In the genomic region with DNA sequence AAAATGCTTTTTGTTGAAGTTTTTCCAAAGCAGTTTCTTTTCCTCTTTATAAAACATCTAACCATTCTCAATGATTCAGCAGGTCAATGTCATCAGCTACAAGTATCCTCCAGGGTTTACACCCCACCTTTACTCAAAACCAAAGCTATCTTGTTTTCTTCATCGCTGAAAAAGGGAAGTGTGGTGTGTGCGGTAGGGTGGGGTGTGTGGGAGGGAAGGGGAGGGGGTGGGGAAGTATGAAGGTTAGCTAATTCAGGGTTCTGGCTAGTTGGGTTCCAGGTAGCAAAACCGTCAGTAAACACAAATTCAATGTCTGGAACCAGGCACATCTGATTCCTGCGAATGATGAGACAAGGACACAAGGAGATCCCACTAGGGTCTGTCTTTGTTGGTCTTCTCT, we compare ENCODE assay signal across 10 cellular contexts.
DNase-seq lines count a peak whose midpoint lies in the region; ATAC-seq and TF ChIP-seq lines count a peak whose summit lies in the region.
"Had no signal": no experiment of that assay in that cellular context is flagged by ENCODE, and none has a peak within 500 bp of the region (broad histone marks: within the 10 kb centered on the region; RNA-seq: fewer than 3 reads in every experiment).

No MANE protein-coding gene starts in this region.

- no peak for TF ChIP-seq POLR2A in prostate gland (IDR thresholded peaks at IDR 0.05)
- no peak for TF ChIP-seq POLR2A in esophagus muscularis mucosa (IDR thresholded peaks at IDR 0.05; ENCODE audit: low read depth)

- ATAC-seq in activated T-helper 17 cell treated with anti-CD3 and anti-CD28 coated beads, Interleukin-2, amount 50 U/mL, for 72 hours (replicated peaks) = peak; percentile 11
- peak; percentile 39 for ATAC-seq in stimulated activated naive CD8-positive, alpha-beta T cell treated with anti-CD3 and anti-CD28 coated beads, Interleukin-15, amount 100 ng/mL, for 72 hours

- H3K27ac ChIP-seq in prostate gland (no peak overlapping the region), esophagus muscularis mucosa (replicated peaks in 1 of 4) (no peak overlapping the region)

- H3K36me3 ChIP-seq in prostate gland = no peaks in the 10 kb centered on the region
- no peaks in the 10 kb centered on the region for H3K36me3 ChIP-seq in esophagus muscularis mucosa

- peak overlapping the region; percentile 43 for H3K4me3 Mint-ChIP-seq in activated T-helper 17 cell treated with anti-CD3 and anti-CD28 coated beads, Interleukin-2, amount 50 U/mL, for 72 hours
- peak overlapping the region; percentile 58 to 60 for H3K4me3 Mint-ChIP-seq in stimulated activated naive CD8-positive, alpha-beta T cell treated with anti-CD3 and anti-CD28 coated beads, Interleukin-15, amount 100 ng/mL, for 72 hours

- H3K4me3 ChIP-seq in Jurkat, Clone E6-1 (ENCODE audit: low read length) = no peak overlapping the region
- H3K4me3 ChIP-seq in prostate gland (no peak overlapping the region), esophagus muscularis mucosa (no peak overlapping the region)

- no peak for TF ChIP-seq CTCF in prostate gland (IDR thresholded peaks at IDR 0.05)
- TF ChIP-seq CTCF in esophagus muscularis mucosa (IDR thresholded peaks at IDR 0.05) = no peak

- DNase-seq in activated T-cell treated with anti-CD3 and anti-CD28 coated beads for 48 hours (ENCODE audit: low read depth) = peak; percentile 29
- DNase-seq in activated T-cell treated with anti-CD3 and anti-CD28 coated beads, Interleukin-2, amount 50 U/mL, for 1 hour = no peak
- DNase-seq in Jurkat, Clone E6-1 (ENCODE audit: low read depth, low spot score) = peak; percentile 62
- peak; percentile 47 to 59 for DNase-seq in stimulated activated naive CD8-positive, alpha-beta T cell treated with anti-CD3 and anti-CD28 coated beads, Interleukin-15, amount 100 ng/mL, for 72 hours
- no peak for DNase-seq in prostate gland (ENCODE audit: low spot score)
- DNase-seq in esophagus muscularis mucosa (ENCODE audit: extremely low spot score) = no peak
- no peak for DNase-seq in GDM1 (lab: John Stamatoyannopoulos, UW)
- DNase-seq: ACHN, cerebellar nuclear complex had no signal

- H3K27me3 Mint-ChIP-seq in activated T-helper 17 cell treated with anti-CD3 and anti-CD28 coated beads, Interleukin-2, amount 50 U/mL, for 72 hours = no peaks in the 10 kb centered on the region
- no peaks in the 10 kb centered on the region for H3K27me3 Mint-ChIP-seq in stimulated activated naive CD8-positive, alpha-beta T cell treated with anti-CD3 and anti-CD28 coated beads, Interleukin-15, amount 100 ng/mL, for 72 hours

- 79% methylated on average over 4 of the region's 4 CpGs for WGBS in prostate gland
- WGBS in esophagus muscularis mucosa = 71% methylated on average over 4 of the region's 4 CpGs

- no peaks in the 10 kb centered on the region for H3K9me3 Mint-ChIP-seq in activated T-helper 17 cell treated with anti-CD3 and anti-CD28 coated beads, Interleukin-2, amount 50 U/mL, for 72 hours
- H3K9me3 Mint-ChIP-seq in stimulated activated naive CD8-positive, alpha-beta T cell treated with anti-CD3 and anti-CD28 coated beads, Interleukin-15, amount 100 ng/mL, for 72 hours = no peaks in the 10 kb centered on the region

- peaks cover 39% of the 10 kb centered on the region for H3K36me3 Mint-ChIP-seq in activated T-helper 17 cell treated with anti-CD3 and anti-CD28 coated beads, Interleukin-2, amount 50 U/mL, for 72 hours (ENCODE audit: low read depth)

- H3K27me3 ChIP-seq in prostate gland (replicated peaks; ENCODE audit: insufficient read depth) (no peaks in the 10 kb centered on the region), esophagus muscularis mucosa (no peaks in the 10 kb centered on the region)

- peak overlapping the region; percentile 55 for H3K27ac Mint-ChIP-seq in activated T-helper 17 cell treated with anti-CD3 and anti-CD28 coated beads, Interleukin-2, amount 50 U/mL, for 72 hours
- peak overlapping the region; percentile 77 to 84 for H3K27ac Mint-ChIP-seq in stimulated activated naive CD8-positive, alpha-beta T cell treated with anti-CD3 and anti-CD28 coated beads, Interleukin-15, amount 100 ng/mL, for 72 hours

- intact Hi-C loops in prostate gland (cut with DNase I) = no loop called here
- intact Hi-C loops in esophagus muscularis mucosa (cut with DNase I) = loop anchor here (10.0 kb wide), 1 partner anchor 109 kb away; no protein-coding TSS in a partner anchor

- H3K4me1 ChIP-seq in prostate gland (replicated peaks) = no peaks in the 10 kb centered on the region
- peaks cover 0 to 8% (median 2%) of the 10 kb centered on the region in 4 donors for H3K4me1 ChIP-seq in esophagus muscularis mucosa

- peaks cover 48% of the 10 kb centered on the region for H3K4me1 Mint-ChIP-seq in activated T-helper 17 cell treated with anti-CD3 and anti-CD28 coated beads, Interleukin-2, amount 50 U/mL, for 72 hours
- H3K4me1 Mint-ChIP-seq in stimulated activated naive CD8-positive, alpha-beta T cell treated with anti-CD3 and anti-CD28 coated beads, Interleukin-15, amount 100 ng/mL, for 72 hours = peaks cover 72% of the 10 kb centered on the region

- TF ChIP-seq EP300 in esophagus muscularis mucosa (IDR thresholded peaks at IDR 0.05) = no peak

- H3K9me3 ChIP-seq in prostate gland = no peaks in the 10 kb centered on the region
- H3K9me3 ChIP-seq in esophagus muscularis mucosa = no peaks in the 10 kb centered on the region

Comparison
In these comparisons a context has a peak if more than half of its experiments do, and no peak if none do; other contexts are left out.
1. DNase-seq: peak in activated T-cell treated with anti-CD3 and anti-CD28 coated beads for 48 hours (single experiment), Jurkat, Clone E6-1 (single experiment) and stimulated activated naive CD8-positive, alpha-beta T cell treated with anti-CD3 and anti-CD28 coated beads, Interleukin-15, amount 100 ng/mL, for 72 hours (2 of 2); none in activated T-cell treated with anti-CD3 and anti-CD28 coated beads, Interleukin-2, amount 50 U/mL, for 1 hour (single experiment), prostate gland (single experiment), esophagus muscularis mucosa (single experiment) and GDM1 (single experiment).